ENCODE assay signal across 1 cellular context in genomic region chr9:136267261-136268111, GRCh38.
A peak's percentile ranks its signal among the peaks of the same experiment; 100 is the strongest.
TF ChIP-seq lines count a peak whose summit lies in the region.

No MANE protein-coding gene starts in this region.

TF ChIP-seq in HepG2, 621 proteins besides CTCF, POLR2A, EP300 and RAD21 (continued from another document):
- TF ChIP-seq, protein P1, sequence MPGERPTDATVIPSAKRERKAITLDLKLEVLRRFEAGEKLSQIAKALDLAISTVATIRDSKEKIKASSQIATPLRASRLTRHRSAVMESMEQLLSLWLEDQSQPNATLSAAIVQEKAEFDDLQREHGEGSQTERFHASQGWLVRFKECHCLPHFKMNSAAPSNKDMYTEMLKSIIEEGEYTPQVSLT (CRISPR knock-in tag; IDR thresholded peaks at IDR 0.05; ENCODE audit: borderline replicate concordance, low read depth) = no peak
- TF ChIP-seq ZNF709 (CRISPR knock-in tag; IDR thresholded peaks at IDR 0.05) (no peak), ZMYM3 (CRISPR knock-in tag; IDR thresholded peaks at IDR 0.05) (peak; percentile 82), JDP2 (CRISPR knock-in tag; IDR thresholded peaks at IDR 0.05; ENCODE audit: borderline replicate concordance) (no peak), ZNF232 (CRISPR knock-in tag; IDR thresholded peaks at IDR 0.05; ENCODE audit: borderline replicate concordance) (no peak), ZBTB20 (CRISPR knock-in tag; IDR thresholded peaks at IDR 0.05; ENCODE audit: borderline replicate concordance, low read depth) (no peak), MYNN (CRISPR knock-in tag; IDR thresholded peaks at IDR 0.05; ENCODE audit: low read depth) (no peak), REL (CRISPR knock-in tag; conservative IDR thresholded peaks at IDR 0.05) (no peak), ERF (CRISPR knock-in tag; IDR thresholded peaks at IDR 0.05) (0 out of 2 replicates have a peak, but pooled peaks have one; percentile 28), ZNF263 (CRISPR knock-in tag; IDR thresholded peaks at IDR 0.05) (peak; percentile 77), HNRNPLL (IDR thresholded peaks at IDR 0.05; ENCODE audit: low read depth, low read length, poor library complexity, severe bottlenecking) (peak; percentile 49), ZNF451 (CRISPR knock-in tag; IDR thresholded peaks at IDR 0.05) (no peak), RAD51 (IDR thresholded peaks at IDR 0.05; ENCODE audit: borderline replicate concordance) (no peak), FOXO4 (CRISPR knock-in tag; conservative IDR thresholded peaks at IDR 0.05) (no peak), BCLAF1 (IDR thresholded peaks at IDR 0.05) (no peak), ZNF335 (CRISPR knock-in tag; IDR thresholded peaks at IDR 0.05) (no peak), MAFG (CRISPR knock-in tag; IDR thresholded peaks at IDR 0.05) (no peak), ZFP36L1 (CRISPR knock-in tag; IDR thresholded peaks at IDR 0.05) (no peak), KLF13 (CRISPR knock-in tag; IDR thresholded peaks at IDR 0.05) (no peak), HNF1A (IDR thresholded peaks at IDR 0.05; ENCODE audit: low read depth) (no peak), HNF1A (CRISPR knock-in tag; IDR thresholded peaks at IDR 0.05; ENCODE audit: borderline replicate concordance) (no peak), SP5 (CRISPR knock-in tag; IDR thresholded peaks at IDR 0.05; ENCODE audit: borderline replicate concordance, low read depth) (0 out of 2 replicates have a peak, but pooled peaks have one; percentile 14), PRMT3 (CRISPR knock-in tag; IDR thresholded peaks at IDR 0.05; ENCODE audit: borderline replicate concordance, low read depth) (no peak), ZNF44 (CRISPR knock-in tag; IDR thresholded peaks at IDR 0.05) (no peak), KDM6A (CRISPR knock-in tag; IDR thresholded peaks at IDR 0.05; ENCODE audit: low read depth) (no peak), CHCHD3 (CRISPR knock-in tag; IDR thresholded peaks at IDR 0.05) (no peak), NFATC3 (CRISPR knock-in tag; IDR thresholded peaks at IDR 0.05) (no peak), PAF1 (CRISPR knock-in tag; IDR thresholded peaks at IDR 0.05) (no peak), HNRNPK (IDR thresholded peaks at IDR 0.05; ENCODE audit: low read depth, low read length, poor library complexity, severe bottlenecking) (no peak), CEBPB (IDR thresholded peaks at IDR 0.05; ENCODE audit: borderline replicate concordance, low read depth, low read length) (no peak), HOXA5 (CRISPR knock-in tag; IDR thresholded peaks at IDR 0.05) (no peak), MYC (CRISPR knock-in tag; IDR thresholded peaks at IDR 0.05; ENCODE audit: borderline replicate concordance) (0 out of 2 replicates have a peak, but pooled peaks have one; percentile 24), NFE2L2 (IDR thresholded peaks at IDR 0.05; ENCODE audit: low read length) (no peak), NR2C2 (CRISPR knock-in tag; IDR thresholded peaks at IDR 0.05; ENCODE audit: borderline replicate concordance) (0 out of 2 replicates have a peak, but pooled peaks have one; percentile 19), KDM5A (IDR thresholded peaks at IDR 0.05; ENCODE audit: borderline replicate concordance, low read length) (no peak), GLI4 (CRISPR knock-in tag; IDR thresholded peaks at IDR 0.05; ENCODE audit: borderline replicate concordance) (no peak), FOXA1 (IDR thresholded peaks at IDR 0.05) (no peak), FOXA1 (CRISPR knock-in tag; IDR thresholded peaks at IDR 0.05) (no peak), ZNF746 (CRISPR knock-in tag; IDR thresholded peaks at IDR 0.05) (no peak), ZMAT3 (CRISPR knock-in tag; conservative IDR thresholded peaks at IDR 0.05) (no peak), ZNF761 (CRISPR knock-in tag; conservative IDR thresholded peaks at IDR 0.05) (no peak; the same call in 1 of the 2 replicates)
- TF ChIP-seq, protein P2, sequence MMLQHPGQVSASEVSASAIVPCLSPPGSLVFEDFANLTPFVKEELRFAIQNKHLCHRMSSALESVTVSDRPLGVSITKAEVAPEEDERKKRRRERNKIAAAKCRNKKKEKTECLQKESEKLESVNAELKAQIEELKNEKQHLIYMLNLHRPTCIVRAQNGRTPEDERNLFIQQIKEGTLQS (CRISPR knock-in tag; IDR thresholded peaks at IDR 0.05) = no peak
- TF ChIP-seq, protein P3, sequence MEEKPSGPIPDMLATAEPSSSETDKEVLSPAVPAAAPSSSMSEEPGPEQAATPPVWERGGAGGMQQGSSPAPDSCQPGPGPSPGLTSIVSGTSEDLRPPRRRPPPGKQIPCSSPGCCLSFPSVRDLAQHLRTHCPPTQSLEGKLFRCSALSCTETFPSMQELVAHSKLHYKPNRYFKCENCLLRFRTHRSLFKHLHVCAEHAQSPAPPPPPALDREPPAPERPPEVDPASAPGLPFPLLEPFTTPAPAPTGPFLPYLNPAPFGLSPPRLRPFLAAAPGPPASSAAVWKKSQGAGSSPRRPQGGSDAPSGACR (CRISPR knock-in tag; IDR thresholded peaks at IDR 0.05) = no peak
- TF ChIP-seq, protein P4, sequence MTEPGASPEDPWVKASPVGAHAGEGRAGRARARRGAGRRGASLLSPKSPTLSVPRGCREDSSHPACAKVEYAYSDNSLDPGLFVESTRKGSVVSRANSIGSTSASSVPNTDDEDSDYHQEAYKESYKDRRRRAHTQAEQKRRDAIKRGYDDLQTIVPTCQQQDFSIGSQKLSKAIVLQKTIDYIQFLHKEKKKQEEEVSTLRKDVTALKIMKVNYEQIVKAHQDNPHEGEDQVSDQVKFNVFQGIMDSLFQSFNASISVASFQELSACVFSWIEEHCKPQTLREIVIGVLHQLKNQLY (CRISPR knock-in tag; IDR thresholded peaks at IDR 0.05) = no peak
TF ChIP-seq in HepG2: peak in this region for 47.
